ENCODE assay signal across 21 cellular contexts in genomic region chr17:76049239-76049638, GRCh38. TPM values are rescaled to one million over a fixed set of nuclear protein-coding genes. Genes with fewer than 3 reads are reported as not detected.
A peak's percentile ranks its signal among the peaks of the same experiment; 100 is the strongest.
DNase-seq lines count a peak whose midpoint lies in the region; ATAC-seq and TF ChIP-seq lines count a peak whose summit lies in the region.
"Had no signal": no experiment of that assay in that cellular context is flagged by ENCODE, and none has a peak within 500 bp of the region (broad histone marks: within the 10 kb centered on the region; RNA-seq: fewer than 3 reads in every experiment).

No MANE protein-coding gene starts in this region.

- no peak overlapping the region for H2AFZ ChIP-seq in PC-9
- H2AFZ ChIP-seq: GM23248 had no signal

- no peak for DNase-seq in activated naive CD4-positive, alpha-beta T cell treated with anti-CD3 and anti-CD28 coated beads, Interleukin-2, amount 50 U/mL, for 16 hours
- DNase-seq in endodermal cell (no peak), thyroid gland (no peak), PC-9 (no peak)
- DNase-seq: ACHN; activated CD4-positive, alpha-beta T cell treated with anti-CD3 and anti-CD28 coated beads for 4 hours; DMS79 treated with DMSO at 0.1 percent for 48 hours; effector memory CD4-positive, alpha-beta T cell; islet precursor cell; NCI-H1436; NCI-H2171 treated with DMSO at 0.1 percent for 48 hours; stimulated activated CD4-positive, alpha-beta T cell treated with anti-CD3 and anti-CD28 coated beads, Interleukin-15, amount 100 ng/mL, for 24 hours; tibial artery had no signal

- peaks cover 17% of the 10 kb centered on the region for H3K36me3 Mint-ChIP-seq in activated naive CD4-positive, alpha-beta T cell treated with anti-CD3 and anti-CD28 coated beads, Interleukin-2, amount 50 U/mL, for 24 hours
- H3K36me3 Mint-ChIP-seq in endodermal cell (ENCODE audit: low read depth), result peaks cover 77% of the 10 kb centered on the region

- no peak overlapping the region for H3K4me3 ChIP-seq in endodermal cell (ENCODE audit: low read length)
- no peak overlapping the region for H3K4me3 ChIP-seq in thyroid gland (replicated peaks in 1 of 3)
- H3K4me3 ChIP-seq in PC-9, result no peak overlapping the region
- H3K4me3 ChIP-seq: GM23248, tibial artery had no signal

- TF ChIP-seq CTCF in VCaP (conservative IDR thresholded peaks at IDR 0.05) (no peak), endodermal cell (conservative IDR thresholded peaks at IDR 0.05) (no peak), thyroid gland (IDR thresholded peaks at IDR 0.05) (no peak), PC-9 (conservative IDR thresholded peaks at IDR 0.05) (no peak)

- ATAC-seq in GM19395 (IDR thresholded peaks at IDR 0.05; ENCODE audit: unreplicated experiment), result no peak
- ATAC-seq in GM21447 (IDR thresholded peaks at IDR 0.05; ENCODE audit: unreplicated experiment), result no peak
- ATAC-seq: stimulated activated memory B cell treated with anti-CD40 and anti-IgM and Interleukin-4, amounts not matched to agents 10 μg/mL and 1 μg/mL and 100 μg/mL, for 72 hours had no signal

- peak overlapping the region; percentile 79 for H3K27ac Mint-ChIP-seq in activated naive CD4-positive, alpha-beta T cell treated with anti-CD3 and anti-CD28 coated beads, Interleukin-2, amount 50 U/mL, for 24 hours
- H3K27ac Mint-ChIP-seq in endodermal cell, result peak overlapping the region; percentile 11

- POLR2A ChIA-PET in PC-9 (lab: Charles Lee; ENCODE audit: unreplicated experiment), result interaction anchor here (0.6 kb wide), 2 partner anchors 14 to 235 kb away, joined by 3 read pairs; no protein-coding TSS in a partner anchor

- intact Hi-C loops in thyroid gland (cut with DNase I), result no loop called here
- intact Hi-C loops in PC-9 (cut with micrococcal nuclease; ENCODE audit: unreplicated experiment), result no loop called here

- no peaks in the 10 kb centered on the region for H3K27me3 Mint-ChIP-seq in activated naive CD4-positive, alpha-beta T cell treated with anti-CD3 and anti-CD28 coated beads, Interleukin-2, amount 50 U/mL, for 24 hours
- no peaks in the 10 kb centered on the region for H3K27me3 Mint-ChIP-seq in endodermal cell (ENCODE audit: insufficient read depth)
- H3K27me3 Mint-ChIP-seq: stimulated activated memory B cell treated with anti-CD40 and anti-IgM and Interleukin-4, amounts not matched to agents 10 μg/mL and 1 μg/mL and 100 μg/mL, for 72 hours had no signal

- peaks cover 35% of the 10 kb centered on the region for H3K4me1 Mint-ChIP-seq in activated naive CD4-positive, alpha-beta T cell treated with anti-CD3 and anti-CD28 coated beads, Interleukin-2, amount 50 U/mL, for 24 hours
- no peaks in the 10 kb centered on the region for H3K4me1 Mint-ChIP-seq in endodermal cell

- TF ChIP-seq POLR2A in thyroid gland (IDR thresholded peaks at IDR 0.05), result no peak

- no peak overlapping the region for H3K9ac ChIP-seq in endodermal cell (ENCODE audit: extremely low read depth, low read length, poor library complexity, severe bottlenecking)
- H3K9ac ChIP-seq: GM23248 had no signal

- H3K27ac ChIP-seq in VCaP, result peak overlapping the region; percentile 74
- H3K27ac ChIP-seq in endodermal cell (ENCODE audit: low read depth, low read length), result no peak overlapping the region
- peak overlapping the region in 2 of 3 donors; percentile 92 to 96 for H3K27ac ChIP-seq in thyroid gland
- H3K27ac ChIP-seq in PC-9, result no peak overlapping the region
- H3K27ac ChIP-seq: GM23248, neutrophil, tibial artery had no signal

- H3K4me2 ChIP-seq in PC-9, result no peak overlapping the region

- CTCF ChIA-PET in PC-9 (lab: Charles Lee), result no interaction called here

- H3K9me2 ChIP-seq in PC-9 (ENCODE audit: insufficient read depth), result no peaks in the 10 kb centered on the region

- peaks cover 43% of the 10 kb centered on the region for H3F3A ChIP-seq in PC-9 (ENCODE audit: insufficient read depth, low read depth)

- no peaks in the 10 kb centered on the region for H3K9me3 Mint-ChIP-seq in activated naive CD4-positive, alpha-beta T cell treated with anti-CD3 and anti-CD28 coated beads, Interleukin-2, amount 50 U/mL, for 24 hours
- H3K9me3 Mint-ChIP-seq in endodermal cell, result no peaks in the 10 kb centered on the region
- H3K9me3 Mint-ChIP-seq: stimulated activated memory B cell treated with anti-CD40 and anti-IgM and Interleukin-4, amounts not matched to agents 10 μg/mL and 1 μg/mL and 100 μg/mL, for 72 hours had no signal

- no peaks in the 10 kb centered on the region for H3K9me3 ChIP-seq in endodermal cell (ENCODE audit: control insufficient read depth, low read length)
- H3K9me3 ChIP-seq in thyroid gland, result no peaks in the 10 kb centered on the region
- H3K9me3 ChIP-seq in PC-9 (ENCODE audit: insufficient read depth, low read depth), result peaks cover 4% of the 10 kb centered on the region; the same call in 1 of the 2 replicates
- H3K9me3 ChIP-seq: neutrophil, tibial artery had no signal

- H3K27me3 ChIP-seq in endodermal cell (ENCODE audit: control insufficient read depth, insufficient read depth, low read length, poor library complexity, severe bottlenecking), result no peaks in the 10 kb centered on the region
- no peaks in the 10 kb centered on the region for H3K27me3 ChIP-seq in thyroid gland
- no peaks in the 10 kb centered on the region for H3K27me3 ChIP-seq in PC-9 (ENCODE audit: insufficient read depth, low read depth)
- H3K27me3 ChIP-seq: neutrophil, tibial artery had no signal

- peaks cover 87% of the 10 kb centered on the region for H3K36me3 ChIP-seq in endodermal cell (ENCODE audit: control insufficient read depth, insufficient read depth, low read length)
- H3K36me3 ChIP-seq in thyroid gland, result peaks cover 54 to 61% of the 10 kb centered on the region in 2 donors
- H3K36me3 ChIP-seq in PC-9 (ENCODE audit: low read depth), result peaks cover 20% of the 10 kb centered on the region

- H3K4me1 ChIP-seq in endodermal cell (ENCODE audit: control insufficient read depth, insufficient read depth, low read length), result no peaks in the 10 kb centered on the region
- peaks cover 37 to 40% of the 10 kb centered on the region in 2 donors for H3K4me1 ChIP-seq in thyroid gland
- peaks cover 48% of the 10 kb centered on the region for H3K4me1 ChIP-seq in PC-9 (replicated peaks; ENCODE audit: insufficient read depth)
- H3K4me1 ChIP-seq: tibial artery had no signal

- BruUV-seq in PC-9 (replicated peaks; lab: Mats Ljungman, UMichigan), result no TSS peak

- peaks cover 27% of the 10 kb centered on the region for H3K79me2 ChIP-seq in PC-9 (ENCODE audit: low read depth)

- 94 to 97% methylated on average over 2 to 3 of the region's 3 CpGs for WGBS in endodermal cell (ENCODE audit: insufficient coverage in 1 of 2, insufficient read length in 1 of 2), 2 experiments
- 82 to 93% methylated on average over 3 of the region's 3 CpGs for WGBS in thyroid gland, 2 donors

- no peak overlapping the region for H3K4me3 Mint-ChIP-seq in activated naive CD4-positive, alpha-beta T cell treated with anti-CD3 and anti-CD28 coated beads, Interleukin-2, amount 50 U/mL, for 24 hours
- H3K4me3 Mint-ChIP-seq in endodermal cell, result no peak overlapping the region
- H3K4me3 Mint-ChIP-seq: CD14-positive monocyte; stimulated activated memory B cell treated with anti-CD40 and anti-IgM and Interleukin-4, amounts not matched to agents 10 μg/mL and 1 μg/mL and 100 μg/mL, for 72 hours had no signal

- no peaks in the 10 kb centered on the region for H4K20me1 ChIP-seq in PC-9 (ENCODE audit: insufficient read depth)

RNA-seq across cellular contexts. Expression of gene EVPL, which starts 22.1 kb away (rescaled TPM):
- total RNA-seq in endodermal cell, result under 1 TPM; 0.20 to 0.51 TPM
- 0.04 TPM for polyA plus RNA-seq in endodermal cell (2013, experiment 1 of 2)
- polyA plus RNA-seq in endodermal cell (2013, experiment 2 of 2), result not detected
- total RNA-seq in thyroid gland, result 10 to 100 TPM; 14.8 to 33.4 (median 23.3) TPM
- total RNA-seq in PC-9 (2021), result 60.8 and 77.8 TPM in 2 replicates
- total RNA-seq: GM23248 had no signal
- polyA plus RNA-seq: CD14-positive monocyte, GM23248 had no signal

RNA-seq across cellular contexts. Expression of gene SRP68, which starts 23.1 kb away (rescaled TPM):
- 10 to 100 TPM; 73.9 to 78.0 TPM for total RNA-seq in endodermal cell
- polyA plus RNA-seq in endodermal cell (2013, experiment 1 of 2), result 63.0 TPM
- 58.3 TPM for polyA plus RNA-seq in endodermal cell (2013, experiment 2 of 2)
- 10 to 100 TPM; 48.2 to 67.0 (median 54.5) TPM for total RNA-seq in thyroid gland
- total RNA-seq in PC-9 (2021), result 69.7 and 91.7 TPM in 2 replicates

RNA-seq across cellular contexts. Expression of gene GALR2, which starts 25.3 kb away (rescaled TPM):
- not detected for total RNA-seq in endodermal cell
- not detected for polyA plus RNA-seq in endodermal cell (2013, experiment 1 of 2)
- polyA plus RNA-seq in endodermal cell (2013, experiment 2 of 2), result not detected
- total RNA-seq in thyroid gland, result not detected
- total RNA-seq in PC-9 (2021), result 2.8 and 3.0 TPM in 2 replicates
- total RNA-seq: GM23248 had no signal

RNA-seq across cellular contexts. Expression of gene ZACN, which starts 29.7 kb away (rescaled TPM):
- total RNA-seq in endodermal cell (under 1 TPM in 1 of 2 donors, not detected in 1; 0.09 TPM), thyroid gland (1 to 10 TPM in 1 of 4 donors, not detected in 3; 2.2 TPM), PC-9 (2021) (not detected in 2 replicates)
- polyA plus RNA-seq in endodermal cell (2013, experiment 1 of 2), result not detected
- polyA plus RNA-seq in endodermal cell (2013, experiment 2 of 2), result not detected
- total RNA-seq: GM23248 had no signal
- polyA plus RNA-seq: CD14-positive monocyte had no signal

RNA-seq across cellular contexts. Expression of gene CDK3, which starts 48.6 kb away (rescaled TPM):
- total RNA-seq in endodermal cell (10 to 100 TPM in 1 of 2 donors, 1 to 10 TPM in 1; 7.3 to 11.7 TPM), thyroid gland (1 to 10 TPM; 3.1 to 9.7 (median 9.3) TPM), PC-9 (2021) (10.3 and 12.3 TPM in 2 replicates)
- 14.7 TPM for polyA plus RNA-seq in endodermal cell (2013, experiment 1 of 2)
- polyA plus RNA-seq in endodermal cell (2013, experiment 2 of 2), result 10.5 TPM
- polyA plus RNA-seq: CD14-positive monocyte had no signal

Comparison
In these comparisons a context has a peak if more than half of its experiments do, and no peak if none do; other contexts are left out.
1. H3K27ac ChIP-seq: peak in VCaP (single experiment) and thyroid gland (2 of 3); none in endodermal cell (single experiment) and PC-9 (single experiment).
2. RNA of gene EVPL, which starts 22.1 kb away (total RNA-seq): 60.8 to 77.8 TPM in PC-9 and 14.8 to 33.4 TPM in thyroid gland; 0.20 to 0.51 TPM in endodermal cell; every median in the first group is over 10 times any median in the second.